In genomic region chr7:20197125-20197524, GRCh38 we compare ENCODE assay signal across 1 cellular context.
TF ChIP-seq lines count a peak whose summit lies in the region.

No MANE protein-coding gene starts in this region.

TF ChIP-seq in WTC11, 78 proteins besides CTCF, POLR2A, EP300 and RAD21 (continued from another document):
- TF ChIP-seq, protein P1, sequence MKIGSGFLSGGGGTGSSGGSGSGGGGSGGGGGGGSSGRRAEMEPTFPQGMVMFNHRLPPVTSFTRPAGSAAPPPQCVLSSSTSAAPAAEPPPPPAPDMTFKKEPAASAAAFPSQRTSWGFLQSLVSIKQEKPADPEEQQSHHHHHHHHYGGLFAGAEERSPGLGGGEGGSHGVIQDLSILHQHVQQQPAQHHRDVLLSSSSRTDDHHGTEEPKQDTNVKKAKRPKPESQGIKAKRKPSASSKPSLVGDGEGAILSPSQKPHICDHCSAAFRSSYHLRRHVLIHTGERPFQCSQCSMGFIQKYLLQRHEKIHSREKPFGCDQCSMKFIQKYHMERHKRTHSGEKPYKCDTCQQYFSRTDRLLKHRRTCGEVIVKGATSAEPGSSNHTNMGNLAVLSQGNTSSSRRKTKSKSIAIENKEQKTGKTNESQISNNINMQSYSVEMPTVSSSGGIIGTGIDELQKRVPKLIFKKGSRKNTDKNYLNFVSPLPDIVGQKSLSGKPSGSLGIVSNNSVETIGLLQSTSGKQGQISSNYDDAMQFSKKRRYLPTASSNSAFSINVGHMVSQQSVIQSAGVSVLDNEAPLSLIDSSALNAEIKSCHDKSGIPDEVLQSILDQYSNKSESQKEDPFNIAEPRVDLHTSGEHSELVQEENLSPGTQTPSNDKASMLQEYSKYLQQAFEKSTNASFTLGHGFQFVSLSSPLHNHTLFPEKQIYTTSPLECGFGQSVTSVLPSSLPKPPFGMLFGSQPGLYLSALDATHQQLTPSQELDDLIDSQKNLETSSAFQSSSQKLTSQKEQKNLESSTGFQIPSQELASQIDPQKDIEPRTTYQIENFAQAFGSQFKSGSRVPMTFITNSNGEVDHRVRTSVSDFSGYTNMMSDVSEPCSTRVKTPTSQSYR (CRISPR knock-in tag; IDR thresholded peaks at IDR 0.05): no peak
- TF ChIP-seq ZNF396 (CRISPR knock-in tag; IDR thresholded peaks at IDR 0.05; ENCODE audit: borderline replicate concordance): no peak
- no peak for TF ChIP-seq FOXP1 (CRISPR knock-in tag; IDR thresholded peaks at IDR 0.05; ENCODE audit: borderline replicate concordance)
- no peak for TF ChIP-seq ZNF512 (CRISPR knock-in tag; IDR thresholded peaks at IDR 0.05; ENCODE audit: borderline replicate concordance)
- TF ChIP-seq ZNF416 (CRISPR knock-in tag; IDR thresholded peaks at IDR 0.05): no peak
- TF ChIP-seq, protein P2, sequence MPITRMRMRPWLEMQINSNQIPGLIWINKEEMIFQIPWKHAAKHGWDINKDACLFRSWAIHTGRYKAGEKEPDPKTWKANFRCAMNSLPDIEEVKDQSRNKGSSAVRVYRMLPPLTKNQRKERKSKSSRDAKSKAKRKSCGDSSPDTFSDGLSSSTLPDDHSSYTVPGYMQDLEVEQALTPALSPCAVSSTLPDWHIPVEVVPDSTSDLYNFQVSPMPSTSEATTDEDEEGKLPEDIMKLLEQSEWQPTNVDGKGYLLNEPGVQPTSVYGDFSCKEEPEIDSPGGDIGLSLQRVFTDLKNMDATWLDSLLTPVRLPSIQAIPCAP (CRISPR knock-in tag; IDR thresholded peaks at IDR 0.05): no peak
